In genomic region chr15:96340611-96341464, GRCh38 we compare ENCODE assay signal across 8 cellular contexts. TPM values are rescaled to one million over a fixed set of nuclear protein-coding genes. Genes with fewer than 3 reads are reported as not detected.
DNase-seq lines count a peak whose midpoint lies in the region; ATAC-seq and TF ChIP-seq lines count a peak whose summit lies in the region.

No MANE protein-coding gene starts in this region.

- H3K27me3 Mint-ChIP-seq in neural progenitor cell (ENCODE audit: insufficient read depth, low read depth), result peaks cover 19% of the 10 kb centered on the region

- H3K79me2 ChIP-seq in neural progenitor cell (ENCODE audit: low read depth), result peaks cover 99% of the 10 kb centered on the region

- H3K36me3 Mint-ChIP-seq in neural progenitor cell, result peaks cover 40% of the 10 kb centered on the region

- H3K27ac ChIP-seq in SJSA1, result peak overlapping the region; percentile 84
- H3K27ac ChIP-seq in neural progenitor cell, result peak overlapping the region; percentile 95

- TF ChIP-seq CTCF in fibroblast of pulmonary artery (IDR thresholded peaks at IDR 0.05; ENCODE audit: low read length, missing control alignments) (no peak), neural progenitor cell (IDR thresholded peaks at IDR 0.05) (no peak)

- H3K4me1 ChIP-seq in SJSA1 (replicated peaks), result peaks cover 33% of the 10 kb centered on the region
- peaks cover 70% of the 10 kb centered on the region for H3K4me1 ChIP-seq in neural progenitor cell

- H3K4me3 Mint-ChIP-seq in neural progenitor cell, result peak overlapping the region; percentile 96

- H3K4me3 ChIP-seq in SJSA1 (peak overlapping the region; percentile 55), fibroblast of pulmonary artery (replicated peaks; ENCODE audit: low read depth, low read length) (peak overlapping the region; percentile 68), neural progenitor cell (peak overlapping the region; percentile 92)

- H3F3A ChIP-seq in neural progenitor cell (ENCODE audit: low read depth), result peaks cover 98% of the 10 kb centered on the region

- H3K36me3 ChIP-seq in SJSA1, result peaks cover 73% of the 10 kb centered on the region
- peaks cover 17% of the 10 kb centered on the region for H3K36me3 ChIP-seq in neural progenitor cell

- H3K4me2 ChIP-seq in neural progenitor cell, result peak overlapping the region; percentile 98

- H3K27ac Mint-ChIP-seq in neural progenitor cell, result peak overlapping the region; percentile 98

- H3K9me3 ChIP-seq in SJSA1 (replicated peaks) (no peaks in the 10 kb centered on the region), neural progenitor cell (ENCODE audit: low read depth) (no peaks in the 10 kb centered on the region)

- H3K9me3 Mint-ChIP-seq in neural progenitor cell, result no peaks in the 10 kb centered on the region

- peaks cover 75% of the 10 kb centered on the region for H3K4me1 Mint-ChIP-seq in neural progenitor cell

- no peak overlapping the region for H3K9ac ChIP-seq in neural progenitor cell

- ATAC-seq in HG02571 (IDR thresholded peaks at IDR 0.05; ENCODE audit: unreplicated experiment), result no peak
- ATAC-seq in GM18870 (IDR thresholded peaks at IDR 0.05; ENCODE audit: unreplicated experiment), result no peak

- no peaks in the 10 kb centered on the region for H3K27me3 ChIP-seq in SJSA1 (replicated peaks)
- H3K27me3 ChIP-seq in neural progenitor cell, result peaks cover 11% of the 10 kb centered on the region

- peak; percentile 39 for DNase-seq in NCI-H82 (lab: John Stamatoyannopoulos, UW)
- no peak for DNase-seq in NCI-H82 treated with DMSO at 0.1 percent for 48 hours (lab: John Stamatoyannopoulos, UW; ENCODE audit: unreplicated experiment)
- peak in 1 of 2 experiments; percentile 84 for DNase-seq in SJSA1 (ENCODE audit: low read depth in 1 of 2, low spot score in 2 of 2)
- peak; percentile 73 for DNase-seq in fibroblast of pulmonary artery (ENCODE audit: low read depth)
- DNase-seq in neural progenitor cell (ENCODE audit: low spot score), result peak; percentile 90
- no peak for DNase-seq in NCI-H2107 (lab: John Stamatoyannopoulos, UW)

- no peak overlapping the region for H2AFZ ChIP-seq in neural progenitor cell (replicated peaks)

- H4K20me1 ChIP-seq in neural progenitor cell (ENCODE audit: low read depth), result peaks cover 96% of the 10 kb centered on the region

RNA-seq across cellular contexts. Expression of gene NR2F2, which starts 10.3 kb away (rescaled TPM):
- 9.8 and 14.0 TPM in 2 replicates for total RNA-seq in SJSA1 (2014; rRNA removed; shearing (Covaris generic))
- 24.6 and 32.1 TPM in 2 replicates for total RNA-seq in neural progenitor cell (ENCODE audit: low replicate concordance)

Comparison
In these comparisons a context has a peak if more than half of its experiments do, and no peak if none do; other contexts are left out.
1. DNase-seq: peak in NCI-H82 (single experiment), fibroblast of pulmonary artery (single experiment) and neural progenitor cell (single experiment); none in NCI-H82 treated with DMSO at 0.1 percent for 48 hours (single experiment) and NCI-H2107 (single experiment).
2. Peak in every context shown above with its lines, with median percentiles within 50 percentile points of each other: H3K4me3 ChIP-seq.